ENCODE assay signal across 8 cellular contexts in genomic region chr4:6782147-6782845, GRCh38. TPM values are rescaled to one million over a fixed set of nuclear protein-coding genes. Genes with fewer than 3 reads are reported as not detected.
A peak's percentile ranks its signal among the peaks of the same experiment; 100 is the strongest.
DNase-seq lines count a peak whose midpoint lies in the region; ATAC-seq and TF ChIP-seq lines count a peak whose summit lies in the region.

Gene KIAA0232, plus strand, starts transcription at chr4:6782727. Its CDS starts 41,727 bp downstream, at chr4:6824454.

- peaks cover 0 to 3% (median 2%) of the 10 kb centered on the region in 4 donors for H3K36me3 ChIP-seq in right lobe of liver

- peak; percentile 52 for DNase-seq in NCI-H748 treated with DMSO at 0.1 percent for 48 hours (lab: John Stamatoyannopoulos, UW)
- peak; percentile 81 to 86 for DNase-seq in activated CD4-positive, alpha-beta T cell treated with anti-CD3 and anti-CD28 coated beads, Interleukin-2, amount 50 U/mL, for 4 hours
- DNase-seq in dermis blood vessel endothelial cell, result peak; percentile 94
- DNase-seq in right lobe of liver, result peak; percentile 94 to 96 (median 96)
- DNase-seq in stimulated activated CD4-positive, alpha-beta T cell treated with anti-CD3 and anti-CD28 coated beads, Interleukin-4, amount 100 ng/mL, for 24 hours, result peak; percentile 90

- peak within 1 kb of the TSS; percentile 97 to 99 (median 98) for H3K4me3 ChIP-seq in right lobe of liver

- TF ChIP-seq CTCF in C4-2B (conservative IDR thresholded peaks at IDR 0.05), result no peak; the same call in 1 of the 2 replicates
- peak in 2 of 4 donors; percentile 16 to 17 for TF ChIP-seq CTCF in right lobe of liver (IDR thresholded peaks at IDR 0.05)

- H3K27ac ChIP-seq in C4-2B, result peak within 1 kb of the TSS; percentile 99
- H3K27ac ChIP-seq in right lobe of liver, result peak within 1 kb of the TSS; percentile 97

- peak; percentile 93 for TF ChIP-seq POLR2A in right lobe of liver (IDR thresholded peaks at IDR 0.05)

- 0% methylated on average over 31 of the region's 100 CpGs for WGBS in right lobe of liver (ENCODE audit: insufficient coverage, low coverage, low lambda C conversion rate, missing lambda C conversion rate)

- no peaks in the 10 kb centered on the region for H3K9me3 ChIP-seq in right lobe of liver

- peaks cover 0 to 42% (median 8%) of the 10 kb centered on the region in 4 donors for H3K4me1 ChIP-seq in right lobe of liver

- intact Hi-C loops in right lobe of liver (cut with DNase I), result no loop called here

- no peaks in the 10 kb centered on the region for H3K27me3 ChIP-seq in right lobe of liver

- peak; percentile 69 for ATAC-seq in GM19372 (IDR thresholded peaks at IDR 0.05; ENCODE audit: low read depth, unreplicated experiment)
- peak; percentile 59 for ATAC-seq in HG03558 (IDR thresholded peaks at IDR 0.05; ENCODE audit: extremely low read depth, unreplicated experiment)
- ATAC-seq in right lobe of liver, result peak; percentile 80 to 86 (median 83)

RNA-seq across cellular contexts. Expression of gene KIAA0232, which starts in this region (rescaled TPM):
- total RNA-seq in dermis blood vessel endothelial cell (16.7 and 20.1 TPM in 2 replicates), right lobe of liver (10 to 100 TPM; 12.0 to 23.8 (median 16.5) TPM)

Comparison
In these comparisons a context has a peak if more than half of its experiments do, and no peak if none do; other contexts are left out.
1. Peak in every context shown above with its lines: DNase-seq, ATAC-seq, H3K4me3 ChIP-seq and H3K27ac ChIP-seq.